8 cellular contexts compared by ENCODE assay signal in genomic region chr3:61562810-61563613, GRCh38. TPM values are rescaled to one million over a fixed set of nuclear protein-coding genes. Genes with fewer than 3 reads are reported as not detected.
A peak's percentile ranks its signal among the peaks of the same experiment; 100 is the strongest.
DNase-seq lines count a peak whose midpoint lies in the region; ATAC-seq and FAIRE-seq lines count a peak whose summit lies in the region.

No MANE protein-coding gene starts in this region.

- peaks cover 10% of the 10 kb centered on the region for H3K4me1 Mint-ChIP-seq in activated CD4-positive, alpha-beta T cell treated with anti-CD3 and anti-CD28 coated beads, Interleukin-2, amount 10 ng/mL, durations not matched to agents 7 days and 5 days
- H3K4me1 Mint-ChIP-seq in activated naive CD8-positive, alpha-beta T cell treated with anti-CD3 and anti-CD28 coated beads, Interleukin-2, amount 50 U/mL, for 24 hours = peaks cover 9% of the 10 kb centered on the region

- no peak for FAIRE-seq in RCC 7860 (lab: Jason Lieb, UNC)

- H3K4me3 ChIP-seq in iPS-15b (ENCODE audit: low read depth, low read length) = peak overlapping the region; percentile 93
- H3K4me3 ChIP-seq in skeletal muscle satellite cell (ENCODE audit: low read length) = peak overlapping the region; percentile 89

- H3K27me3 ChIP-seq in iPS-15b (ENCODE audit: control insufficient read depth, insufficient read depth, low read length) (peaks cover 11% of the 10 kb centered on the region), skeletal muscle satellite cell (ENCODE audit: control insufficient read depth, insufficient read depth, low read length) (no peaks in the 10 kb centered on the region)

- no peaks in the 10 kb centered on the region for H3K36me3 Mint-ChIP-seq in activated CD4-positive, alpha-beta T cell treated with anti-CD3 and anti-CD28 coated beads, Interleukin-2, amount 10 ng/mL, durations not matched to agents 7 days and 5 days (ENCODE audit: low read depth)
- no peaks in the 10 kb centered on the region for H3K36me3 Mint-ChIP-seq in activated naive CD8-positive, alpha-beta T cell treated with anti-CD3 and anti-CD28 coated beads, Interleukin-2, amount 50 U/mL, for 24 hours (ENCODE audit: low read depth)

- POLR2A ChIA-PET in activated CD4-positive, alpha-beta T cell treated with anti-CD3 and anti-CD28 coated beads, Interleukin-2, amount 10 ng/mL, durations not matched to agents 7 days and 5 days (lab: Charles Lee) = no interaction called here

- no peak overlapping the region for H3K27ac Mint-ChIP-seq in activated CD4-positive, alpha-beta T cell treated with anti-CD3 and anti-CD28 coated beads, Interleukin-2, amount 10 ng/mL, durations not matched to agents 7 days and 5 days
- no peak overlapping the region for H3K27ac Mint-ChIP-seq in activated naive CD8-positive, alpha-beta T cell treated with anti-CD3 and anti-CD28 coated beads, Interleukin-2, amount 50 U/mL, for 24 hours

- H3K9ac ChIP-seq in iPS-15b (ENCODE audit: low read depth, low read length) (peak overlapping the region; percentile 93), skeletal muscle satellite cell (ENCODE audit: low read depth, low read length) (peak overlapping the region; percentile 96)

- H3K4me2 ChIP-seq in skeletal muscle satellite cell (ENCODE audit: low read length) = peak overlapping the region; percentile 100

- H3K4me3 Mint-ChIP-seq in activated CD4-positive, alpha-beta T cell treated with anti-CD3 and anti-CD28 coated beads, Interleukin-2, amount 10 ng/mL, durations not matched to agents 7 days and 5 days = peak overlapping the region; percentile 51
- peak overlapping the region; percentile 21 for H3K4me3 Mint-ChIP-seq in activated naive CD8-positive, alpha-beta T cell treated with anti-CD3 and anti-CD28 coated beads, Interleukin-2, amount 50 U/mL, for 24 hours

- DNase-seq in activated CD4-positive, alpha-beta T cell treated with anti-CD3 and anti-CD28 coated beads, Interleukin-2, amount 10 ng/mL, durations not matched to agents 7 days and 5 days = no peak
- DNase-seq in activated CD4-positive, alpha-beta T cell treated with anti-CD3 and anti-CD28 coated beads for 4 hours = no peak
- peak; percentile 1 for DNase-seq in activated naive CD8-positive, alpha-beta T cell treated with anti-CD3 and anti-CD28 coated beads, Interleukin-2, amount 50 U/mL, for 24 hours
- no peak for DNase-seq in RCC 7860 (ENCODE audit: low spot score)

- H3K4me1 ChIP-seq in iPS-15b (ENCODE audit: control insufficient read depth, insufficient read depth, low read length) (peaks cover 18% of the 10 kb centered on the region), skeletal muscle satellite cell (ENCODE audit: control insufficient read depth, insufficient read depth, low read length) (peaks cover 32% of the 10 kb centered on the region)

- CTCF ChIA-PET in activated CD4-positive, alpha-beta T cell treated with anti-CD3 and anti-CD28 coated beads, Interleukin-2, amount 10 ng/mL, durations not matched to agents 7 days and 5 days (lab: Charles Lee) = no interaction called here

- peaks cover 71% of the 10 kb centered on the region for H3K27me3 Mint-ChIP-seq in activated CD4-positive, alpha-beta T cell treated with anti-CD3 and anti-CD28 coated beads, Interleukin-2, amount 10 ng/mL, durations not matched to agents 7 days and 5 days
- H3K27me3 Mint-ChIP-seq in activated naive CD8-positive, alpha-beta T cell treated with anti-CD3 and anti-CD28 coated beads, Interleukin-2, amount 50 U/mL, for 24 hours = peaks cover 59% of the 10 kb centered on the region

- H3K9me3 ChIP-seq in iPS-15b (ENCODE audit: control insufficient read depth, insufficient read depth, low read length) = no peaks in the 10 kb centered on the region
- H3K9me3 ChIP-seq in skeletal muscle satellite cell (replicated peaks; ENCODE audit: low read length) = no peaks in the 10 kb centered on the region

- no peak for ATAC-seq in activated naive CD8-positive, alpha-beta T cell treated with anti-CD3 and anti-CD28 coated beads, Interleukin-2, amount 50 U/mL, for 24 hours
- ATAC-seq in HG03280 (IDR thresholded peaks at IDR 0.05; ENCODE audit: unreplicated experiment) = no peak
- ATAC-seq in HG02798 (IDR thresholded peaks at IDR 0.05; ENCODE audit: poor library complexity, unreplicated experiment) = no peak

- no peaks in the 10 kb centered on the region for H3K9me3 Mint-ChIP-seq in activated CD4-positive, alpha-beta T cell treated with anti-CD3 and anti-CD28 coated beads, Interleukin-2, amount 10 ng/mL, durations not matched to agents 7 days and 5 days
- no peaks in the 10 kb centered on the region for H3K9me3 Mint-ChIP-seq in activated naive CD8-positive, alpha-beta T cell treated with anti-CD3 and anti-CD28 coated beads, Interleukin-2, amount 50 U/mL, for 24 hours

- no peaks in the 10 kb centered on the region for H3K36me3 ChIP-seq in iPS-15b (ENCODE audit: control insufficient read depth, insufficient read depth, low read length)
- no peaks in the 10 kb centered on the region for H3K36me3 ChIP-seq in skeletal muscle satellite cell (ENCODE audit: insufficient read depth, low read length)

RNA-seq across cellular contexts. Expression of gene PTPRG, which starts 1.6 kb away (rescaled TPM):
- not detected for total RNA-seq in activated CD4-positive, alpha-beta T cell treated with anti-CD3 and anti-CD28 coated beads, Interleukin-2, amount 10 ng/mL, durations not matched to agents 7 days and 5 days
- total RNA-seq in skeletal muscle satellite cell (2012; rRNA removed) = 41.3 and 52.2 TPM in 2 replicates
